24 cellular contexts compared by ENCODE assay signal in genomic region chr1:117271129-117271528, GRCh38.
"Had no signal": no experiment of that assay in that cellular context is flagged by ENCODE, and none has a peak within 500 bp of the region (broad histone marks: within the 10 kb centered on the region; RNA-seq: fewer than 3 reads in every experiment).

No MANE protein-coding gene starts in this region.

- H3K27ac Mint-ChIP-seq: activated CD8-positive, alpha-beta T cell treated with anti-CD3 and anti-CD28 coated beads, Interleukin-2, amount 10 ng/mL, durations not matched to agents 7 days and 5 days; activated naive CD4-positive, alpha-beta T cell treated with anti-CD3 and anti-CD28 coated beads, Interleukin-2, amount 50 U/mL, for 72 hours; activated T-cell treated with anti-CD3 and anti-CD28 coated beads, Interleukin-2, amount 50 U/mL, for 24 hours; T-helper 2 cell treated with Interferon-gamma antibody and Interleukin-4, amounts not matched to agents 5 μg/mL and 100 μg/mL, for 36 hours had no signal

- H3K4me3 Mint-ChIP-seq: activated CD8-positive, alpha-beta T cell treated with anti-CD3 and anti-CD28 coated beads, Interleukin-2, amount 10 ng/mL, durations not matched to agents 7 days and 5 days; activated T-cell treated with anti-CD3 and anti-CD28 coated beads, Interleukin-2, amount 50 U/mL, for 24 hours; T-helper 2 cell treated with Interferon-gamma antibody and Interleukin-4, amounts not matched to agents 5 μg/mL and 100 μg/mL, for 36 hours had no signal

- H3K27me3 ChIP-seq: SJCRH30 had no signal

- H3K27ac ChIP-seq: SJCRH30 had no signal

- H3K9me3 ChIP-seq: SJCRH30, SK-N-SH had no signal

- H3K36me3 ChIP-seq: SJCRH30 had no signal

- H3K9me2 ChIP-seq: SK-N-SH had no signal

- H3K4me1 ChIP-seq: SJCRH30 had no signal

- DNase-seq: activated CD4-positive, alpha-beta T cell treated with anti-CD3 and anti-CD28 coated beads for 48 hours; activated CD4-positive, alpha-beta T cell treated with anti-CD3 and anti-CD28 coated beads, Interleukin-2, amount 50 U/mL, for 4 hours; activated CD4-positive, CD25-positive, alpha-beta regulatory T cell treated with anti-CD3 and anti-CD28 coated beads, Interleukin-2, amount 50 U/mL, for 72 hours; activated CD8-positive, alpha-beta memory T cell treated with anti-CD3 and anti-CD28 coated beads, Interleukin-2, amount 50 U/mL, for 48 hours; activated CD8-positive, alpha-beta T cell treated with anti-CD3 and anti-CD28 coated beads, Interleukin-2, amount 10 ng/mL, durations not matched to agents 7 days and 5 days; activated effector memory CD4-positive, alpha-beta T cell treated with anti-CD3 and anti-CD28 coated beads, Interleukin-2, amount 50 U/mL, for 16 hours; activated naive CD4-positive, alpha-beta T cell treated with Interleukin-2 at 50 U/mL for 16 hours; activated T-cell treated with anti-CD3 and anti-CD28 coated beads, Interleukin-2, amount 50 U/mL, for 24 hours; cerebellar nuclear complex; KG1; NCI-H1048; NCI-H1930; NCI-H2171 treated with DMSO at 0.1 percent for 48 hours; NCI-H226; NCI-H510A; NCI-H526 treated with DMSO at 0.1 percent for 48 hours; NCI-H82; RPMI8226; SJCRH30; SK-N-SH had no signal

- H3K36me3 Mint-ChIP-seq: activated naive CD4-positive, alpha-beta T cell treated with anti-CD3 and anti-CD28 coated beads, Interleukin-2, amount 50 U/mL, for 72 hours had no signal

- H3K4me3 ChIP-seq: SJCRH30 had no signal

- H3K9me3 Mint-ChIP-seq: activated T-cell treated with anti-CD3 and anti-CD28 coated beads, Interleukin-2, amount 50 U/mL, for 24 hours; T-helper 2 cell treated with Interferon-gamma antibody and Interleukin-4, amounts not matched to agents 5 μg/mL and 100 μg/mL, for 36 hours had no signal

- ATAC-seq: activated CD8-positive, alpha-beta T cell treated with anti-CD3 and anti-CD28 coated beads, Interleukin-2, amount 10 ng/mL, durations not matched to agents 7 days and 5 days; activated naive CD4-positive, alpha-beta T cell treated with anti-CD3 and anti-CD28 coated beads, Interleukin-2, amount 50 U/mL, for 72 hours; Panc1; Right ventricle myocardium inferior had no signal

- H3K4me2 ChIP-seq: SK-N-SH had no signal

- H3K9ac ChIP-seq: SK-N-SH had no signal

- H3K27me3 Mint-ChIP-seq: activated T-cell treated with anti-CD3 and anti-CD28 coated beads, Interleukin-2, amount 50 U/mL, for 24 hours had no signal
